Comparison of ENCODE assay signal across 16 cellular contexts in genomic region chr3:190258634-190259033, GRCh38.
DNase-seq lines count a peak whose midpoint lies in the region; ATAC-seq, FAIRE-seq and TF ChIP-seq lines count a peak whose summit lies in the region.
"Had no signal": no experiment of that assay in that cellular context is flagged by ENCODE, and none has a peak within 500 bp of the region (broad histone marks: within the 10 kb centered on the region; RNA-seq: fewer than 3 reads in every experiment).

No MANE protein-coding gene starts in this region.

- H3K27ac Mint-ChIP-seq in neural progenitor cell: peak overlapping the region; percentile 93
- H3K27ac Mint-ChIP-seq: stimulated activated naive B cell treated with anti-CD40 and anti-IgM and Interleukin-4, amounts not matched to agents 10 μg/mL and 1 μg/mL and 100 μg/mL, for 72 hours had no signal

- POLR2A ChIA-PET in HEK293 (lab: Yijun Ruan, JAX): no interaction called here

- H3K79me2 ChIP-seq in neural progenitor cell (ENCODE audit: low read depth): no peaks in the 10 kb centered on the region

- peaks cover 2% of the 10 kb centered on the region for H3K9me3 Mint-ChIP-seq in neural progenitor cell
- H3K9me3 Mint-ChIP-seq: activated T-cell treated with anti-CD3 and anti-CD28 coated beads, Interleukin-2, amount 50 U/mL, for 4 hours had no signal

- H3K9me3 ChIP-seq in HEK293 (ENCODE audit: control insufficient read depth, insufficient read depth, low read depth, low read length) (no peaks in the 10 kb centered on the region), neural progenitor cell (ENCODE audit: low read depth) (no peaks in the 10 kb centered on the region), spleen (no peaks in the 10 kb centered on the region)
- H3K9me3 ChIP-seq: BLaER1 treated with 17β-estradiol and CSF1 and Interleukin-3, amounts not matched to agents 10 nM and 100 nM; uterus had no signal

- peaks cover 2% of the 10 kb centered on the region for H3K27me3 Mint-ChIP-seq in neural progenitor cell (ENCODE audit: insufficient read depth, low read depth)
- H3K27me3 Mint-ChIP-seq: stimulated activated naive B cell treated with anti-CD40 and anti-IgM and Interleukin-4, amounts not matched to agents 10 μg/mL and 1 μg/mL and 100 μg/mL, for 72 hours had no signal

- H3K27ac ChIP-seq in HEK293 (ENCODE audit: extremely low read depth, low read depth, low read length): no peak overlapping the region
- no peak overlapping the region for H3K27ac ChIP-seq in neural progenitor cell
- H3K27ac ChIP-seq in spleen: no peak overlapping the region
- H3K27ac ChIP-seq: BLaER1 treated with 17β-estradiol and CSF1 and Interleukin-3, amounts not matched to agents 10 nM and 100 nM; PC-9; uterus had no signal

- H3K4me3 Mint-ChIP-seq in neural progenitor cell: peak overlapping the region; percentile 54
- H3K4me3 Mint-ChIP-seq: activated T-cell treated with anti-CD3 and anti-CD28 coated beads, Interleukin-2, amount 50 U/mL, for 4 hours; stimulated activated naive B cell treated with anti-CD40 and anti-IgM and Interleukin-4, amounts not matched to agents 10 μg/mL and 1 μg/mL and 100 μg/mL, for 72 hours had no signal

- H3F3A ChIP-seq in neural progenitor cell (ENCODE audit: low read depth): peaks cover 3% of the 10 kb centered on the region

- CTCF ChIA-PET in HEK293 (lab: Yijun Ruan, JAX): interaction anchor here (0.6 kb wide), 1 partner anchor 720 kb away, joined by 3 read pairs; no protein-coding TSS in a partner anchor

- WGBS in spleen, 5 donors: 62 to 79% (median 74%) methylated on average over 5 of the region's 5 CpGs

- peak; percentile 89 for FAIRE-seq in RCC 7860 (lab: Jason Lieb, UNC)
- FAIRE-seq: GM12891 had no signal

- intact Hi-C loops in spleen (cut with DNase I; ENCODE audit: low total_unique reads): no loop called here

- DNase-seq in RCC 7860 (ENCODE audit: low spot score) (peak; percentile 67), glomerular visceral epithelial cell (ENCODE audit: extremely low spot score) (peak; percentile 79), neural progenitor cell (ENCODE audit: low spot score) (peak; percentile 62), spleen (no peak)
- no peak for DNase-seq in effector CD8-positive, alpha-beta T cell (lab: John Stamatoyannopoulos, UW)
- no peak for DNase-seq in stimulated activated CD4-positive, alpha-beta T cell treated with anti-CD3 and anti-CD28 coated beads, Interleukin-4, amount 100 ng/mL, for 1 hour
- DNase-seq: activated T-cell treated with anti-CD3 and anti-CD28 coated beads, Interleukin-2, amount 50 U/mL, for 4 hours; MV-4-11; PC-9; stimulated activated naive B cell treated with anti-CD40 and anti-IgM and Interleukin-4, amounts not matched to agents 10 μg/mL and 1 μg/mL and 100 μg/mL, for 72 hours; SW 1271; uterus had no signal

- H3K36me3 ChIP-seq in HEK293 (ENCODE audit: control insufficient read depth in 2 of 2, insufficient read depth in 1 of 2, low read length in 2 of 2) (no peaks in the 10 kb centered on the region), neural progenitor cell (no peaks in the 10 kb centered on the region), spleen (no peaks in the 10 kb centered on the region)
- H3K36me3 ChIP-seq: BLaER1 treated with 17β-estradiol and CSF1 and Interleukin-3, amounts not matched to agents 10 nM and 100 nM; uterus had no signal

- TF ChIP-seq POLR2A in spleen (IDR thresholded peaks at IDR 0.05): no peak

- no peak overlapping the region for H3K4me3 ChIP-seq in HEK293 (ENCODE audit: low read depth, low read length)
- H3K4me3 ChIP-seq in neural progenitor cell: no peak overlapping the region
- H3K4me3 ChIP-seq in spleen: no peak overlapping the region
- H3K4me3 ChIP-seq: BLaER1 treated with 17β-estradiol and CSF1 and Interleukin-3, amounts not matched to agents 10 nM and 100 nM; PC-9; uterus had no signal

- H3K36me3 Mint-ChIP-seq in neural progenitor cell: no peaks in the 10 kb centered on the region
- H3K36me3 Mint-ChIP-seq: stimulated activated naive B cell treated with anti-CD40 and anti-IgM and Interleukin-4, amounts not matched to agents 10 μg/mL and 1 μg/mL and 100 μg/mL, for 72 hours had no signal

- H2AFZ ChIP-seq in neural progenitor cell (replicated peaks): no peak overlapping the region
- H2AFZ ChIP-seq: PC-9 had no signal

- peak overlapping the region; percentile 27 for H3K4me2 ChIP-seq in neural progenitor cell
- H3K4me2 ChIP-seq: BLaER1 treated with 17β-estradiol and CSF1 and Interleukin-3, amounts not matched to agents 10 nM and 100 nM; PC-9 had no signal

- no peak overlapping the region for H3K9ac ChIP-seq in neural progenitor cell
- H3K9ac ChIP-seq: BLaER1 treated with 17β-estradiol and CSF1 and Interleukin-3, amounts not matched to agents 10 nM and 100 nM had no signal

- peaks cover 59% of the 10 kb centered on the region for H3K4me1 Mint-ChIP-seq in neural progenitor cell
- H3K4me1 Mint-ChIP-seq: stimulated activated naive B cell treated with anti-CD40 and anti-IgM and Interleukin-4, amounts not matched to agents 10 μg/mL and 1 μg/mL and 100 μg/mL, for 72 hours had no signal

- no peak for ATAC-seq in GM21390 (IDR thresholded peaks at IDR 0.05; ENCODE audit: unreplicated experiment)
- ATAC-seq: activated T-cell treated with anti-CD3 and anti-CD28 coated beads, Interleukin-2, amount 50 U/mL, for 4 hours; stimulated activated naive B cell treated with anti-CD40 and anti-IgM and Interleukin-4, amounts not matched to agents 10 μg/mL and 1 μg/mL and 100 μg/mL, for 72 hours had no signal

- H3K27me3 ChIP-seq in neural progenitor cell: no peaks in the 10 kb centered on the region
- H3K27me3 ChIP-seq in spleen (replicated peaks in 1 of 7): no peaks in the 10 kb centered on the region
- H3K27me3 ChIP-seq: BLaER1 treated with 17β-estradiol and CSF1 and Interleukin-3, amounts not matched to agents 10 nM and 100 nM; uterus had no signal

- TF ChIP-seq CTCF in HEK293 (tag by site-specific recombination; IDR thresholded peaks at IDR 0.05) (no peak), neural progenitor cell (IDR thresholded peaks at IDR 0.05) (no peak), spleen (IDR thresholded peaks at IDR 0.05 in 8 of 11, conservative IDR thresholded peaks at IDR 0.05 in 3 of 11) (no peak)

- no peaks in the 10 kb centered on the region for H4K20me1 ChIP-seq in neural progenitor cell (ENCODE audit: low read depth)
- H4K20me1 ChIP-seq: BLaER1 treated with 17β-estradiol and CSF1 and Interleukin-3, amounts not matched to agents 10 nM and 100 nM had no signal

- H3K4me1 ChIP-seq in HEK293 (ENCODE audit: control insufficient read depth, insufficient read depth, low read length) (no peaks in the 10 kb centered on the region), neural progenitor cell (peaks cover 11% of the 10 kb centered on the region), spleen (no peaks in the 10 kb centered on the region)
- H3K4me1 ChIP-seq: BLaER1 treated with 17β-estradiol and CSF1 and Interleukin-3, amounts not matched to agents 10 nM and 100 nM; uterus had no signal

TF ChIP-seq in HEK293, 187 proteins besides CTCF, POLR2A, EP300 and RAD21:
- no peak for TF ChIP-seq BCL11A (tag by site-specific recombination; IDR thresholded peaks at IDR 0.05; ENCODE audit: low read depth)
- peak; percentile 68; the same call in 1 of the 2 replicates for TF ChIP-seq TRIM28 (IDR thresholded peaks at IDR 0.05; ENCODE audit: borderline replicate concordance, low read length)
- TF ChIP-seq ZBTB17 (tag by site-specific recombination; IDR thresholded peaks at IDR 0.05): peak; percentile 62
- peak; percentile 9; the same call in 1 of the 2 replicates for TF ChIP-seq FEZF1 (tag by site-specific recombination; IDR thresholded peaks at IDR 0.05)
- TF ChIP-seq GFI1B (tag by site-specific recombination; IDR thresholded peaks at IDR 0.05): no peak
- no peak for TF ChIP-seq ZNF248 (tag by site-specific recombination; IDR thresholded peaks at IDR 0.05)
- TF ChIP-seq ZBTB20 (tag by site-specific recombination; IDR thresholded peaks at IDR 0.05): no peak
- no peak for TF ChIP-seq ZNF555 (tag by site-specific recombination; conservative IDR thresholded peaks at IDR 0.05)
- peak; percentile 27; the same call in 1 of the 2 replicates for TF ChIP-seq TCF7L2 (IDR thresholded peaks at IDR 0.05; ENCODE audit: borderline replicate concordance, low read depth, low read length)
- TF ChIP-seq ZIC2 (tag by site-specific recombination; IDR thresholded peaks at IDR 0.05): peak; percentile 50; the same call in 1 of the 2 replicates

Comparison
In these comparisons a context has a peak if more than half of its experiments do, and no peak if none do; other contexts are left out.
1. DNase-seq: peak in RCC 7860 (single experiment), glomerular visceral epithelial cell (single experiment) and neural progenitor cell (single experiment); none in effector CD8-positive, alpha-beta T cell (single experiment), spleen (single experiment) and stimulated activated CD4-positive, alpha-beta T cell treated with anti-CD3 and anti-CD28 coated beads, Interleukin-4, amount 100 ng/mL, for 1 hour (single experiment).